Comparison of ENCODE assay signal across 23 cellular contexts in genomic region chr14:54852215-54852614, GRCh38. TPM values are rescaled to one million over a fixed set of nuclear protein-coding genes. Genes with fewer than 3 reads are reported as not detected.
DNase-seq lines count a peak whose midpoint lies in the region; ATAC-seq, FAIRE-seq and TF ChIP-seq lines count a peak whose summit lies in the region.
"Had no signal": no experiment of that assay in that cellular context is flagged by ENCODE, and none has a peak within 500 bp of the region (broad histone marks: within the 10 kb centered on the region; RNA-seq: fewer than 3 reads in every experiment).

No MANE protein-coding gene starts in this region.

- H3K4me2 ChIP-seq in HepG2 (ENCODE audit: low read depth, low read length) (no peak overlapping the region), Karpas-422 (ENCODE audit: low read depth, low read length, poor library complexity, severe bottlenecking) (peak overlapping the region; percentile 75)
- H3K4me2 ChIP-seq: A549; BLaER1 treated with 17β-estradiol and CSF1 and Interleukin-3, amounts not matched to agents 10 nM and 100 nM had no signal

- DNase-seq in HepG2 (ENCODE audit: low spot score) (no peak), Karpas-422 (no peak), right lobe of liver (no peak), posterior cingulate gyrus (no peak), T1000 (lab: John Stamatoyannopoulos, UW) (no peak)
- no peak for DNase-seq in stimulated activated CD4-positive, alpha-beta T cell treated with anti-CD3 and anti-CD28 coated beads, Interleukin-4, amount 100 ng/mL, for 1 hour
- DNase-seq: AML-193; Caco-2; Calu3; CD4-positive, alpha-beta T cell; CD8-positive, alpha-beta T cell; DMS79 treated with DMSO at 0.1 percent for 48 hours; EL; GDM1 had no signal

- H3K27ac ChIP-seq in liver (ENCODE audit: low read depth in 1 of 2, low read length in 2 of 2): no peak overlapping the region
- no peak overlapping the region for H3K27ac ChIP-seq in HepG2 (ENCODE audit: extremely low read length, insufficient read depth, low read length)
- H3K27ac ChIP-seq in Karpas-422 (ENCODE audit: low read length): peak overlapping the region; percentile 95
- no peak overlapping the region for H3K27ac ChIP-seq in right lobe of liver
- H3K27ac ChIP-seq: 22Rv1; A549; BLaER1 treated with 17β-estradiol and CSF1 and Interleukin-3, amounts not matched to agents 10 nM and 100 nM; C4-2B had no signal

- no TSS peak for BruUV-seq in HepG2 (replicated peaks; lab: Mats Ljungman, UMichigan)

- H3K9me2 ChIP-seq in Karpas-422 (replicated peaks; ENCODE audit: insufficient read depth, low read length): no peaks in the 10 kb centered on the region

- no peaks in the 10 kb centered on the region for H4K20me1 ChIP-seq in HepG2 (ENCODE audit: insufficient read depth, low read length)
- H4K20me1 ChIP-seq in Karpas-422 (ENCODE audit: insufficient read depth, low read depth, low read length): no peaks in the 10 kb centered on the region
- H4K20me1 ChIP-seq: BLaER1 treated with 17β-estradiol and CSF1 and Interleukin-3, amounts not matched to agents 10 nM and 100 nM had no signal

- intact Hi-C loops in HepG2 (cut with micrococcal nuclease; ENCODE audit: unreplicated experiment) (no loop called here), right lobe of liver (cut with DNase I) (no loop called here), posterior cingulate gyrus (cut with DNase I) (no loop called here)

- in situ Hi-C loops in HepG2 (cut with HindIII; ENCODE audit: extremely low pct_ligation_motif_present, low pct_unique_long_range_greater_than_20kb): no loop called here

- H3K9me3 ChIP-seq in liver (ENCODE audit: control insufficient read depth in 4 of 4, low read length in 3 of 4) (no peaks in the 10 kb centered on the region), HepG2 (ENCODE audit: low read length) (no peaks in the 10 kb centered on the region), Karpas-422 (ENCODE audit: low read length) (no peaks in the 10 kb centered on the region), right lobe of liver (no peaks in the 10 kb centered on the region)
- H3K9me3 ChIP-seq: A549, Caco-2 had no signal

- 89% methylated on average over 3 of the region's 3 CpGs for WGBS in liver
- 95% methylated on average over 3 of the region's 3 CpGs for whole genome bisulfite sequencing in HepG2 (ENCODE audit: low lambda C conversion rate)
- WGBS in right lobe of liver (ENCODE audit: insufficient coverage, low coverage, low lambda C conversion rate, missing lambda C conversion rate): 75% methylated on average over 1 of the region's 3 CpGs

- TF ChIP-seq POLR2A in HepG2 (IDR thresholded peaks at IDR 0.05; ENCODE audit: insufficient read depth in 1 of 2, low read depth in 2 of 2, low read length in 2 of 2) (no peak), right lobe of liver (IDR thresholded peaks at IDR 0.05) (no peak)

- H3K9ac ChIP-seq in liver (ENCODE audit: low read depth in 1 of 2, low read length in 2 of 2): no peak overlapping the region
- no peak overlapping the region for H3K9ac ChIP-seq in HepG2 (ENCODE audit: insufficient read depth, low read depth, low read length)
- no peak overlapping the region for H3K9ac ChIP-seq in Karpas-422 (ENCODE audit: low read length)
- H3K9ac ChIP-seq: BLaER1 treated with 17β-estradiol and CSF1 and Interleukin-3, amounts not matched to agents 10 nM and 100 nM had no signal

- H3K4me1 ChIP-seq in liver (ENCODE audit: control insufficient read depth in 4 of 4, insufficient read depth in 4 of 4, low read length in 3 of 4) (peaks cover 0 to 13% (median 4%) of the 10 kb centered on the region in 4 donors), HepG2 (ENCODE audit: insufficient read depth, low read length) (0 out of 2 replicates have a peak, but pooled peaks cover 4% of the 10 kb centered on the region), Karpas-422 (ENCODE audit: low read length) (peaks cover 55% of the 10 kb centered on the region), right lobe of liver (peaks cover 0 to 24% (median 3%) of the 10 kb centered on the region in 4 donors)
- H3K4me1 ChIP-seq: A549, Caco-2 had no signal

- H3K79me2 ChIP-seq in HepG2 (ENCODE audit: insufficient read depth, low read length) (no peaks in the 10 kb centered on the region), Karpas-422 (ENCODE audit: low read length) (peaks cover 82% of the 10 kb centered on the region)

- TF ChIP-seq RAD21 in liver (IDR thresholded peaks at IDR 0.05) (no peak), HepG2 (CRISPR knock-in tag; IDR thresholded peaks at IDR 0.05) (no peak)

- FAIRE-seq in HepG2 (lab: Jason Lieb, UNC): no peak
- FAIRE-seq: A549, D721Med, GM12878, GM12892, GM18507 had no signal

- TF ChIP-seq CTCF in liver (IDR thresholded peaks at IDR 0.05; ENCODE audit: low read depth, low read length, missing input control) (no peak), HepG2 (CRISPR knock-in tag; IDR thresholded peaks at IDR 0.05) (no peak), right lobe of liver (IDR thresholded peaks at IDR 0.05) (no peak)

- H2AFZ ChIP-seq in HepG2 (ENCODE audit: low read length) (no peak overlapping the region), Karpas-422 (ENCODE audit: low read length) (no peak overlapping the region)

- ATAC-seq in HepG2: no peak
- peak; percentile 42 to 85 (median 77) for ATAC-seq in right lobe of liver
- ATAC-seq: A549; CD8-positive, alpha-beta T cell; GM12878 had no signal

- POLR2A ChIA-PET in HepG2 (lab: Yijun Ruan, JAX): no interaction called here

- TF ChIP-seq EP300 in HepG2 (IDR thresholded peaks at IDR 0.05; ENCODE audit: low read depth in 2 of 2, low read length in 2 of 2): no peak
- no peak for TF ChIP-seq EP300 in HepG2 (CRISPR knock-in tag; IDR thresholded peaks at IDR 0.05; ENCODE audit: borderline replicate concordance)

- CTCF ChIA-PET in HepG2 (lab: Yijun Ruan, JAX; ENCODE audit: low intra/inter-chr PET ratio, low total read pairs): no interaction called here

- H3K36me3 ChIP-seq in liver (ENCODE audit: control insufficient read depth in 4 of 4, insufficient read depth in 3 of 4, low read depth in 1 of 4, low read length in 3 of 4) (peaks cover 0 to 5% (median 0%) of the 10 kb centered on the region in 4 donors), HepG2 (replicated peaks in 1 of 2; ENCODE audit: control insufficient read depth in 1 of 2, insufficient read depth in 2 of 2, low read length in 2 of 2) (peaks cover 0 to 2% of the 10 kb centered on the region in 2 experiments; a peak in 1 of 5 replicates), Karpas-422 (ENCODE audit: insufficient read depth, low read length) (peaks cover 35% of the 10 kb centered on the region), right lobe of liver (no peaks in the 10 kb centered on the region)

- H3K4me3 ChIP-seq in liver (ENCODE audit: low read depth in 1 of 3, low read length in 3 of 3) (no peak overlapping the region), HepG2 (replicated peaks in 1 of 3; ENCODE audit: insufficient read depth in 1 of 3, low read depth in 2 of 3, low read length in 3 of 3) (no peak overlapping the region), Karpas-422 (ENCODE audit: low read length) (no peak overlapping the region), right lobe of liver (no peak overlapping the region)
- H3K4me3 ChIP-seq: A549; BLaER1 treated with 17β-estradiol and CSF1 and Interleukin-3, amounts not matched to agents 10 nM and 100 nM; GM12878 had no signal

- H3K27me3 ChIP-seq in liver (ENCODE audit: control insufficient read depth in 4 of 4, insufficient read depth in 4 of 4, low read length in 3 of 4): no peaks in the 10 kb centered on the region
- H3K27me3 ChIP-seq in HepG2 (ENCODE audit: control insufficient read depth in 1 of 2, insufficient read depth in 2 of 2, low read length in 2 of 2): no peaks in the 10 kb centered on the region
- no peaks in the 10 kb centered on the region for H3K27me3 ChIP-seq in Karpas-422 (ENCODE audit: low read length)
- no peaks in the 10 kb centered on the region for H3K27me3 ChIP-seq in right lobe of liver
- H3K27me3 ChIP-seq: BLaER1 treated with 17β-estradiol and CSF1 and Interleukin-3, amounts not matched to agents 10 nM and 100 nM had no signal

TF ChIP-seq in liver, 16 proteins besides CTCF, POLR2A, EP300 and RAD21:
- TF ChIP-seq RXRA (IDR thresholded peaks at IDR 0.05): peak in 1 of 2 donors; percentile 56
- peak; percentile 74 to 82 for TF ChIP-seq HNF4A (conservative IDR thresholded peaks at IDR 0.05)
- no peak for TF ChIP-seq NR2F2 (IDR thresholded peaks at IDR 0.05)
TF ChIP-seq in liver: peak in this region for 2.

RNA-seq across cellular contexts. Expression of gene GCH1, which starts 50.4 kb away (rescaled TPM):
- total RNA-seq in liver (10 to 100 TPM; 19.7 to 60.0 TPM), HepG2 (2016; rRNA removed; fragmentation: Illumina TruSeq; extraction: Trizol) (25.2 and 33.2 TPM in 2 replicates), right lobe of liver (10 to 100 TPM; 41.5 to 93.6 (median 58.1) TPM)
- polyA plus RNA-seq in liver (10 to 100 TPM; 26.7 to 47.3 TPM), HepG2 (2011; rRNA removed) (13.7 and 15.0 TPM in 2 replicates)
- 3.4 and 3.8 TPM in 2 replicates for total RNA-seq in HepG2 (2016; cell fraction: cytosol; rRNA removed; fragmentation: Illumina TruSeq; extraction: Trizol; ENCODE audit: low read depth)
- 25.3 and 36.5 TPM in 2 replicates for total RNA-seq in HepG2 (2016; cell fraction: insoluble cytoplasmic fraction; rRNA removed; fragmentation: Illumina TruSeq; extraction: Trizol)
- total RNA-seq in HepG2 (2016; cell fraction: membrane; rRNA removed; fragmentation: Illumina TruSeq; extraction: Trizol): 13.8 and 15.9 TPM in 2 replicates
- 18.2 and 22.1 TPM in 2 replicates for total RNA-seq in HepG2 (2016; cell fraction: nucleus; rRNA removed; fragmentation: Illumina TruSeq; extraction: Trizol)
- 9.2 and 12.4 TPM in 2 replicates for polyA plus RNA-seq in HepG2 (2011; cell fraction: cytosol; rRNA removed)
- polyA plus RNA-seq in HepG2 (2011; cell fraction: nucleus; rRNA removed): 11.5 and 13.2 TPM in 2 replicates
- polyA plus RNA-seq in HepG2 (2012): 13.8 and 16.8 TPM in 2 replicates
- 2.1 and 2.3 TPM in 2 replicates for polyA plus RNA-seq in HepG2 (2016; cell fraction: cytosol; fragmentation: Illumina TruSeq; extraction: Trizol; ENCODE audit: low read depth)
- polyA plus RNA-seq in HepG2 (2016; cell fraction: insoluble cytoplasmic fraction; fragmentation: Illumina TruSeq; extraction: Trizol; ENCODE audit: low read depth): 35.3 and 42.9 TPM in 2 replicates
- 10.6 and 11.2 TPM in 2 replicates for polyA plus RNA-seq in HepG2 (2016; cell fraction: membrane; fragmentation: Illumina TruSeq; extraction: Trizol; ENCODE audit: low read depth)
- 34.6 and 35.3 TPM in 2 replicates for polyA plus RNA-seq in HepG2 (2016; cell fraction: nucleus; fragmentation: Illumina TruSeq; extraction: Trizol; ENCODE audit: insufficient read depth, low read depth)
- 7.7 and 10.6 TPM in 2 replicates for polyA minus RNA-seq in HepG2 (2011; rRNA and poly(A)+ RNA removed; ENCODE audit: low replicate concordance)
- polyA minus RNA-seq in HepG2 (2011; cell fraction: cytosol; rRNA and poly(A)+ RNA removed): 8.9 and 9.9 TPM in 2 replicates
- 11.3 and 23.6 TPM in 2 replicates for polyA minus RNA-seq in HepG2 (2011; cell fraction: nucleus; rRNA and poly(A)+ RNA removed)
- total RNA-seq in Karpas-422 (2014; rRNA removed; shearing (Covaris generic); ENCODE audit: low replicate concordance): 136 and 174 TPM in 2 replicates
